11 cellular contexts compared by ENCODE assay signal in the genomic region with DNA sequence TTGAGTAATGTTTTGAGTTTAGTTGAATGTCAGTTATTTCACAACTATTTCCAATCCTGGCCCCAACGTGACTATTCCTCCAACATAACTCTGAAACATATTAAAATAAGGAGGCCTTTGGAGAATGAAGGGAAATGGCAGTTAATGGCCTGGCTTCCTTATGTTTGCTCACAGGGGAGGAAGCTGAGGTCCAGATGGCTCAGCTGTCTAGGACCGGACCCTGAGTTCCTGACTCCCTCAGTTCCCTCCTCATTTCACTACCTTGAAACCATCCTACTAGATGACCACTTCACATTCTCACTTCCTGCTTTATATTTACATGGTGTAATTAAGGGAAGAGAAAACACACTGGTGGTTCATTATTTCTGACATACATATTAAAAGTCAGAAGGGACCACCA. TPM values are rescaled to one million over a fixed set of nuclear protein-coding genes. Genes with fewer than 3 reads are reported as not detected.
DNase-seq lines count a peak whose midpoint lies in the region; ATAC-seq and TF ChIP-seq lines count a peak whose summit lies in the region.
"Had no signal": no experiment of that assay in that cellular context is flagged by ENCODE, and none has a peak within 500 bp of the region (broad histone marks: within the 10 kb centered on the region; RNA-seq: fewer than 3 reads in every experiment).

No MANE protein-coding gene starts in this region.

- no peak overlapping the region for H2BK5ac ChIP-seq in trophoblast cell (ENCODE audit: low read depth, low read length, poor library complexity)

- H2BK12ac ChIP-seq in trophoblast cell (ENCODE audit: low read length) = no peak overlapping the region

- H3K23ac ChIP-seq in trophoblast cell (ENCODE audit: low read length) = no peak overlapping the region

- H2AK5ac ChIP-seq in trophoblast cell (ENCODE audit: low read length) = no peak overlapping the region

- H3K27ac ChIP-seq in C4-2B (peak overlapping the region; percentile 79; the same call in 1 of the 2 replicates), VCaP (peak overlapping the region; percentile 75), coronary artery (peak overlapping the region in 1 of 2 donors; percentile 17), trophoblast cell (ENCODE audit: low read depth, low read length) (no peak overlapping the region)

- no CpG with 5 or more reads among the region's 2 CpGs for WGBS in trophoblast cell (ENCODE audit: extremely low coverage, insufficient coverage, insufficient read length)

- H3K18ac ChIP-seq in trophoblast cell (ENCODE audit: low read length) = no peak overlapping the region

- TF ChIP-seq CTCF in C4-2B (conservative IDR thresholded peaks at IDR 0.05) = no peak
- no peak for TF ChIP-seq CTCF in VCaP (conservative IDR thresholded peaks at IDR 0.05)
- no peak for TF ChIP-seq CTCF in coronary artery (IDR thresholded peaks at IDR 0.05)

- no peaks in the 10 kb centered on the region for H3K79me2 ChIP-seq in trophoblast cell (ENCODE audit: control insufficient read depth, insufficient read depth, low read length, poor library complexity)

- no peak overlapping the region for H4K12ac ChIP-seq in trophoblast cell (ENCODE audit: low read depth, low read length)

- H3K4me3 ChIP-seq in coronary artery = no peak overlapping the region
- no peak overlapping the region for H3K4me3 ChIP-seq in trophoblast cell (ENCODE audit: low read depth, low read length)
- H3K4me3 ChIP-seq: lung had no signal

- DNase-seq in activated T-cell treated with anti-CD3 and anti-CD28 coated beads for 4 hours = no peak
- no peak for DNase-seq in coronary artery (ENCODE audit: low spot score)
- DNase-seq in trophoblast cell = no peak
- DNase-seq: cortex of kidney, NCI-H82 had no signal

- no peaks in the 10 kb centered on the region for H3K9me3 ChIP-seq in trophoblast cell (ENCODE audit: insufficient read depth, low read depth, low read length)

- no peak overlapping the region for H4K91ac ChIP-seq in trophoblast cell (ENCODE audit: low read depth, low read length)

- no peak overlapping the region for H3K9ac ChIP-seq in trophoblast cell (ENCODE audit: low read length)

- no peak overlapping the region for H2AFZ ChIP-seq in trophoblast cell (ENCODE audit: insufficient read depth, low read length, poor library complexity)

- H3K4ac ChIP-seq in trophoblast cell (ENCODE audit: low read depth, low read length) = no peak overlapping the region

- no peaks in the 10 kb centered on the region for H3K79me1 ChIP-seq in trophoblast cell (ENCODE audit: low read length)

- ATAC-seq in GM19452 (IDR thresholded peaks at IDR 0.05; ENCODE audit: unreplicated experiment) (peak; percentile 58), HG03103 (IDR thresholded peaks at IDR 0.05; ENCODE audit: low read depth, unreplicated experiment) (peak; percentile 47), HG03097 (IDR thresholded peaks at IDR 0.05; ENCODE audit: low FRiP score, unreplicated experiment) (no peak)

- H3K4me1 ChIP-seq in trophoblast cell (ENCODE audit: control insufficient read depth in 1 of 2, insufficient read depth in 2 of 2, low read length in 2 of 2) = peaks cover 3 to 8% of the 10 kb centered on the region in 2 experiments

- no peak overlapping the region for H3K4me2 ChIP-seq in trophoblast cell (ENCODE audit: low read length)

- H3K27me3 ChIP-seq in trophoblast cell (ENCODE audit: insufficient read depth, low read length) = no peaks in the 10 kb centered on the region

- H3K36me3 ChIP-seq in trophoblast cell (ENCODE audit: control insufficient read depth in 1 of 2, insufficient read depth in 2 of 2, low read length in 2 of 2) = no peaks in the 10 kb centered on the region

- H2BK120ac ChIP-seq in trophoblast cell (ENCODE audit: insufficient read depth, low read length, poor library complexity) = no peak overlapping the region

- H4K8ac ChIP-seq in trophoblast cell (ENCODE audit: low read depth, low read length) = no peak overlapping the region

- H3K14ac ChIP-seq in trophoblast cell (ENCODE audit: low read length) = no peak overlapping the region

RNA-seq across cellular contexts. Expression of gene OTULINL, which starts 6.6 kb away (rescaled TPM):
- 4.2 and 4.7 TPM in 2 replicates for polyA plus RNA-seq in trophoblast cell (2013)
